29 cellular contexts compared by ENCODE assay signal in the genomic region with DNA sequence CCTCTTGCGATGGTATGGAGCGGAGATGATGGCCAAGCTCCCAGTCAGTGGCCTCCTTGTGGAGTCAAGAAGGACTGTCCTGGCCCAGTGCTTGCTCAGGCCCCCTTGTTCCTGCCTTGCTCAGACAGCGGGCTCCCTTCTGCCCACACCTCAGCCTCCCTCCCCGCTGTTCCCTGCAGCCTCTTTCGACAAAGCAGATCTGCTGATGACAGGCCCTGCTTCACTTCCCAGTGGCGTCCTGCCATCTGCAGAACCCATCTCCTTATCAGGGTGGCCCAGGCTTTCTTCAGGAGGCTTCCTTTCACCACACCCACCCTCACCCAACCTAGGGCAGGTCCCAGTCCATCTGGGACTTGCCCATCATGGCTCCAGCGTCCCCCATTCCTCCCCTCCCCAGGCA.
A peak's percentile ranks its signal among the peaks of the same experiment; 100 is the strongest.
DNase-seq lines count a peak whose midpoint lies in the region; ATAC-seq, FAIRE-seq and TF ChIP-seq lines count a peak whose summit lies in the region.
"Had no signal": no experiment of that assay in that cellular context is flagged by ENCODE, and none has a peak within 500 bp of the region (broad histone marks: within the 10 kb centered on the region; RNA-seq: fewer than 3 reads in every experiment).

No MANE protein-coding gene starts in this region.

- no peak overlapping the region for H3K23ac ChIP-seq in H1 (ENCODE audit: insufficient read length)

- CTCF ChIA-PET in H1 (lab: Charles Lee; ENCODE audit: partially characterized antibody): interaction anchor here (0.8 to 1.1 kb wide), 3 partner anchors 21 to 73 kb away, joined by 3 to 4 read pairs (median 3); no protein-coding TSS in a partner anchor

- no peak overlapping the region for H3K56ac ChIP-seq in H1 (replicated peaks; ENCODE audit: insufficient read length, low read depth, low read length)

- no peak overlapping the region for H4K8ac ChIP-seq in H1 (ENCODE audit: extremely low read depth, insufficient read depth, low read length)

- intact Hi-C loops in right cardiac atrium (cut with DNase I): no loop called here
- intact Hi-C loops in ovary (cut with DNase I): no loop called here
- intact Hi-C loops in head of caudate nucleus (cut with DNase I): no loop called here

- FAIRE-seq in H1 (lab: Jason Lieb, UNC): no peak
- FAIRE-seq: GM12891, kidney, TTC549 had no signal

- DNase-seq in OCI-M1 (lab: John Stamatoyannopoulos, UW) (peak; percentile 27), H1 (ENCODE audit: low read depth in 1 of 2, low spot score in 2 of 2) (no peak), right cardiac atrium (no peak), suprapubic skin (ENCODE audit: low spot score in 2 of 2) (no peak), ovary (no peak), NCI-H2107 treated with DMSO at 0.1 percent for 48 hours (lab: John Stamatoyannopoulos, UW; ENCODE audit: unreplicated experiment) (no peak), head of caudate nucleus (no peak), NCI-H187 treated with DMSO at 0.1 percent for 48 hours (lab: John Stamatoyannopoulos, UW) (no peak)
- DNase-seq: ACHN; activated CD4-positive, alpha-beta memory T cell treated with anti-CD3 and anti-CD28 coated beads, Interleukin-2, amount 10 ng/mL, durations not matched to agents 7 days and 5 days; activated CD4-positive, alpha-beta T cell treated with anti-CD3 and anti-CD28 coated beads for 1 hour; activated CD8-positive, alpha-beta memory T cell treated with anti-CD3 and anti-CD28 coated beads, Interleukin-2, amount 50 U/mL, for 4 hours; activated naive CD4-positive, alpha-beta T cell; cerebellar nuclear complex; dorsolateral prefrontal cortex; kidney; MM.1S; NCI-H1417; NCI-H2029 treated with DMSO at 0.1 percent for 48 hours; NCI-H526; NK-92 treated with Interleukin-12 subunit alpha and Interleukin-12 subunit beta, amount 100 ng/mL, for 24 hours; PC-9; stimulated activated naive CD4-positive, alpha-beta T cell had no signal

- peaks cover 0 to 1% of the 10 kb centered on the region in 2 experiments for H4K20me1 ChIP-seq in H1 (replicated peaks in 1 of 2; ENCODE audit: control insufficient read depth in 1 of 2, insufficient read depth in 2 of 2, low read length in 2 of 2)

- 88% methylated on average over 6 of the region's 7 CpGs; no CpG with 5 or more reads in 1 of the 2 experiments for WGBS in H1 (ENCODE audit: extremely low coverage in 1 of 2, insufficient coverage in 1 of 2, insufficient read length in 1 of 2, insufficient replicate concordance in 2 of 2, low coverage in 1 of 2, low lambda C conversion rate in 2 of 2, missing lambda C conversion rate in 1 of 2), 2 experiments
- WGBS in right cardiac atrium: 73% methylated on average over 7 of the region's 7 CpGs
- 79% methylated on average over 7 of the region's 7 CpGs for WGBS in suprapubic skin
- WGBS in ovary, 3 donors: 75 to 81% (median 81%) methylated on average over 7 of the region's 7 CpGs

- H2BK15ac ChIP-seq in H1 (ENCODE audit: low read length): 0 out of 2 replicates have a peak overlapping the region, but pooled peaks have one; percentile 46

- POLR2A ChIA-PET in H1 (lab: Charles Lee; ENCODE audit: partially characterized antibody): interaction anchor here (1.0 kb wide), 1 partner anchor 9 kb away, joined by 4 read pairs; no protein-coding TSS in a partner anchor

- TF ChIP-seq POLR2A in H1 (IDR thresholded peaks at IDR 0.05; ENCODE audit: control extremely low read depth in 1 of 2, low read depth in 2 of 2, low read length in 2 of 2) (no peak), suprapubic skin (IDR thresholded peaks at IDR 0.05) (no peak), ovary (IDR thresholded peaks at IDR 0.05) (no peak)

- 0 out of 4 replicates have a peak, but pooled peaks of 1 of the 2 experiments have one; percentile 1 for TF ChIP-seq RAD21 in H1 (IDR thresholded peaks at IDR 0.05 in 1 of 2, conservative IDR thresholded peaks at IDR 0.05 in 1 of 2; ENCODE audit: low read depth in 2 of 2, low read length in 2 of 2)

- peak overlapping the region; percentile 35; the same call in 1 of the 2 replicates for H2BK5ac ChIP-seq in H1 (ENCODE audit: low read depth, low read length)

- H3K4me1 ChIP-seq in H1 (replicated peaks in 1 of 4; ENCODE audit: control insufficient read depth in 3 of 4, insufficient read depth in 4 of 4, low read length in 3 of 4) (peaks cover 5 to 28% (median 16%) of the 10 kb centered on the region in 4 experiments), right cardiac atrium (ENCODE audit: control insufficient read depth, insufficient read depth, low read length) (peaks cover 35% of the 10 kb centered on the region), suprapubic skin (peaks cover 64% of the 10 kb centered on the region), ovary (ENCODE audit: insufficient read depth) (peaks cover 8% of the 10 kb centered on the region)

- H2AK5ac ChIP-seq in H1 (ENCODE audit: low read depth, low read length): peak overlapping the region; percentile 39; the same call in 1 of the 2 replicates

- H2BK12ac ChIP-seq in H1 (ENCODE audit: low read depth, low read length): peak overlapping the region; percentile 92

- peak in 1 of 2 donors; percentile 22 for ATAC-seq in right cardiac atrium
- ATAC-seq: SK-N-SH treated with all-trans-retinoic acid at 6 μM for 48 hours had no signal

- no peak overlapping the region for H3K4ac ChIP-seq in H1 (replicated peaks; ENCODE audit: insufficient read length, low read depth, low read length)

- H2AFZ ChIP-seq in H1 (ENCODE audit: low read length): no peak overlapping the region
- H2AFZ ChIP-seq: PC-9 had no signal

- TF ChIP-seq EP300 in H1 (IDR thresholded peaks at IDR 0.05; ENCODE audit: borderline replicate concordance in 1 of 2, low read depth in 2 of 2, low read length in 2 of 2) (no peak), suprapubic skin (IDR thresholded peaks at IDR 0.05) (no peak), ovary (IDR thresholded peaks at IDR 0.05) (no peak)

- H2BK120ac ChIP-seq in H1 (replicated peaks; ENCODE audit: low read depth, low read length): no peak overlapping the region

- H3K9ac ChIP-seq in H1 (replicated peaks in 1 of 4; ENCODE audit: extremely low read depth in 1 of 4, low read depth in 3 of 4, low read length in 3 of 4): no peak overlapping the region

- H3K23me2 ChIP-seq in H1 (ENCODE audit: low read depth, low read length): no peaks in the 10 kb centered on the region

- no peaks in the 10 kb centered on the region for H3K27me3 ChIP-seq in H1 (replicated peaks in 1 of 4; ENCODE audit: control insufficient read depth in 3 of 4, extremely low read depth in 1 of 4, insufficient read depth in 3 of 4, low read length in 3 of 4)
- no peaks in the 10 kb centered on the region for H3K27me3 ChIP-seq in right cardiac atrium (ENCODE audit: control insufficient read depth, insufficient read depth)
- no peaks in the 10 kb centered on the region for H3K27me3 ChIP-seq in suprapubic skin
- no peaks in the 10 kb centered on the region for H3K27me3 ChIP-seq in ovary
- H3K27me3 ChIP-seq: tibial nerve had no signal

- H3K9me3 ChIP-seq in H1 (ENCODE audit: insufficient read depth in 2 of 2, low read depth in 1 of 2, low read length in 1 of 2) (no peaks in the 10 kb centered on the region), right cardiac atrium (ENCODE audit: control insufficient read depth, low read length) (no peaks in the 10 kb centered on the region), suprapubic skin (no peaks in the 10 kb centered on the region), ovary (no peaks in the 10 kb centered on the region)
- H3K9me3 ChIP-seq: HAP-1, tibial nerve had no signal

- no peak overlapping the region; a peak in 1 of 4 replicates for H3K4me2 ChIP-seq in H1 (ENCODE audit: insufficient read depth in 1 of 2, low read depth in 2 of 2, low read length in 2 of 2)
- H3K4me2 ChIP-seq: PC-9, smooth muscle cell had no signal

- no peak overlapping the region for H3K14ac ChIP-seq in H1 (ENCODE audit: insufficient read length)

- no peaks in the 10 kb centered on the region for H3K79me1 ChIP-seq in H1 (ENCODE audit: low read depth, low read length)

- no peak overlapping the region for H3K27ac ChIP-seq in H1 (ENCODE audit: low read depth, low read length)
- H3K27ac ChIP-seq in right cardiac atrium (ENCODE audit: low read length): peak overlapping the region; percentile 79
- peak overlapping the region; percentile 18 for H3K27ac ChIP-seq in suprapubic skin
- H3K27ac ChIP-seq in ovary: no peak overlapping the region
- H3K27ac ChIP-seq: PC-9 had no signal

- no peak overlapping the region for H4K5ac ChIP-seq in H1 (ENCODE audit: insufficient read length, low read depth, low read length)

- TF ChIP-seq CTCF in H1 (IDR thresholded peaks at IDR 0.05; ENCODE audit: control extremely low read depth in 1 of 3, insufficient read depth in 1 of 3, low read depth in 1 of 3, low read length in 3 of 3) (no peak), suprapubic skin (IDR thresholded peaks at IDR 0.05) (no peak), ovary (IDR thresholded peaks at IDR 0.05) (no peak)

- H3K36me3 ChIP-seq in H1 (ENCODE audit: control insufficient read depth in 2 of 4, insufficient read depth in 4 of 4, low read length in 3 of 4) (no peaks in the 10 kb centered on the region), suprapubic skin (no peaks in the 10 kb centered on the region), ovary (no peaks in the 10 kb centered on the region)
- H3K36me3 ChIP-seq: HAP-1, tibial nerve had no signal

- no peak overlapping the region for H3K4me3 ChIP-seq in H1 (ENCODE audit: extremely low read depth in 1 of 4, insufficient read depth in 2 of 4, low read depth in 3 of 4, low read length in 4 of 4)
- H3K4me3 ChIP-seq in right cardiac atrium (ENCODE audit: low read length): no peak overlapping the region
- no peak overlapping the region for H3K4me3 ChIP-seq in suprapubic skin
- H3K4me3 ChIP-seq in ovary: no peak overlapping the region
- H3K4me3 ChIP-seq: HAP-1, PC-9, smooth muscle cell, tibial nerve had no signal

- peaks cover 0 to 67% of the 10 kb centered on the region in 2 experiments; a peak in 2 of 4 replicates for H3K79me2 ChIP-seq in H1 (ENCODE audit: control insufficient read depth in 1 of 2, insufficient read depth in 2 of 2, low read length in 2 of 2)

- H3K18ac ChIP-seq in H1 (ENCODE audit: extremely low read depth, low read length): peak overlapping the region; percentile 48

- no peak overlapping the region for H2BK20ac ChIP-seq in H1 (ENCODE audit: low read length)

- peak overlapping the region; percentile 54 for H4K91ac ChIP-seq in H1 (replicated peaks; ENCODE audit: insufficient read length, low read length)

TF ChIP-seq in H1, 55 proteins besides CTCF, POLR2A, EP300 and RAD21:
- TF ChIP-seq CBX8 (IDR thresholded peaks at IDR 0.05; ENCODE audit: borderline replicate concordance, low read depth, low read length) (no peak), TAF7 (optimal IDR thresholded peaks at IDR 0.05; ENCODE audit: borderline replicate concordance, low read depth, low read length) (no peak), YY1 (IDR thresholded peaks at IDR 0.05; ENCODE audit: low read depth, low read length) (no peak), CEBPB (IDR thresholded peaks at IDR 0.05; ENCODE audit: low read depth, low read length) (no peak), NANOG (IDR thresholded peaks at IDR 0.05; ENCODE audit: insufficient read depth, low read depth, low read length, poor library complexity, severe bottlenecking) (no peak)

Comparison
In these comparisons a context has a peak if more than half of its experiments do, and no peak if none do; other contexts are left out.
1. H3K27ac ChIP-seq: peak in right cardiac atrium (single experiment) and suprapubic skin (single experiment); none in H1 (single experiment) and ovary (0 of 2).